In the genomic region with DNA sequence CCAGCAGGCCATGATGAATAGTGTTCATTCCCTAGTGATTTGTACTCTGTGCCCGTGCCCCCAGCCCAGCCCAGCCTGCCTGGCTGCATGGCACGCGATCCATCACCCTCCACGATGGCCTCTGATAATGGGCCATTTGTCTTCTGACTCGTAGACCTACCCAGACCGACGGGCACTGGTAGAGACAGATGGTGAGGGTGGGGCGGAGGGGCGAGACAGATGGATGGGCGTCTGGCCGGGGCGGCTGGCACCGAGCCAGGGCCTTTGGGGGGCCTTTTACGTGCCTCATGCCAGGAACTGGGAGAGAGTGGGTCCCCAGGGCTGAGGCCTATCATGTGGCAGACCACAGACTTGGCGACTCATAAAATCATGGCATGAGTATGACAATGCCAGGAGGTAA, we compare ENCODE assay signal across 20 cellular contexts. TPM values are rescaled to one million over a fixed set of nuclear protein-coding genes. Genes with fewer than 3 reads are reported as not detected.
"Had no signal": no experiment of that assay in that cellular context is flagged by ENCODE, and none has a peak within 500 bp of the region (broad histone marks: within the 10 kb centered on the region; RNA-seq: fewer than 3 reads in every experiment).

No MANE protein-coding gene starts in this region.

- H3K36me3 ChIP-seq: adrenal gland, cardiac muscle cell, left ventricle myocardium inferior, neutrophil, right atrium auricular region, upper lobe of left lung had no signal

- H3K27ac ChIP-seq: adrenal gland, cardiac muscle cell, dorsolateral prefrontal cortex, left ventricle myocardium inferior, neutrophil, right atrium auricular region, upper lobe of left lung had no signal

- DNase-seq: activated CD4-positive, alpha-beta T cell treated with anti-CD3 and anti-CD28 coated beads for 4 hours; activated CD8-positive, alpha-beta T cell treated with anti-CD3 and anti-CD28 coated beads for 36 hours; activated effector memory CD4-positive, alpha-beta T cell treated with anti-CD3 and anti-CD28 coated beads, Interleukin-2, amount 50 U/mL, for 16 hours; activated T-cell treated with anti-CD3 and anti-CD28 coated beads, Interleukin-2, amount 50 U/mL, for 4 hours; adrenal gland; dorsolateral prefrontal cortex; erythroblast; left ventricle myocardium inferior; naive thymus-derived CD8-positive, alpha-beta T cell; small intestine; stimulated activated naive CD8-positive, alpha-beta T cell treated with anti-CD3 and anti-CD28 coated beads, Interleukin-15, amount 100 ng/mL, for 72 hours; T-helper 2 cell had no signal

- ATAC-seq: activated CD8-positive, alpha-beta T cell treated with anti-CD3 and anti-CD28 coated beads for 36 hours; activated T-cell treated with anti-CD3 and anti-CD28 coated beads, Interleukin-2, amount 50 U/mL, for 4 hours; naive thymus-derived CD8-positive, alpha-beta T cell; stimulated activated naive CD8-positive, alpha-beta T cell treated with anti-CD3 and anti-CD28 coated beads, Interleukin-15, amount 100 ng/mL, for 72 hours; WTC11 had no signal

- FAIRE-seq: keratinocyte, small intestine had no signal

- H3K4me1 ChIP-seq: adrenal gland, left ventricle myocardium inferior, right atrium auricular region, upper lobe of left lung had no signal

- H3K27me3 ChIP-seq: cardiac muscle cell, right atrium auricular region, upper lobe of left lung had no signal

- H3K4me3 ChIP-seq: adrenal gland, cardiac muscle cell, dorsolateral prefrontal cortex, left ventricle myocardium inferior, right atrium auricular region, upper lobe of left lung had no signal

- H3K9me3 ChIP-seq: adrenal gland, left ventricle myocardium inferior, neutrophil, right atrium auricular region, upper lobe of left lung had no signal

RNA-seq across cellular contexts. Expression of a gene that starts 25.4 kb away (rescaled TPM):
- total RNA-seq: activated CD8-positive, alpha-beta T cell treated with anti-CD3 and anti-CD28 coated beads for 36 hours; activated T-cell treated with anti-CD3 and anti-CD28 coated beads, Interleukin-2, amount 50 U/mL, for 4 hours; left ventricle myocardium inferior; mononuclear cell; naive thymus-derived CD8-positive, alpha-beta T cell; posterior vena cava; right atrium auricular region; upper lobe of left lung had no signal
- polyA plus RNA-seq: adrenal gland; cardiac muscle cell; keratinocyte; naive thymus-derived CD8-positive, alpha-beta T cell had no signal

RNA-seq across cellular contexts. Expression of a gene that starts 35.2 kb away (rescaled TPM):
- total RNA-seq: activated CD8-positive, alpha-beta T cell treated with anti-CD3 and anti-CD28 coated beads for 36 hours; activated T-cell treated with anti-CD3 and anti-CD28 coated beads, Interleukin-2, amount 50 U/mL, for 4 hours; adrenal gland; left ventricle myocardium inferior; mononuclear cell; naive thymus-derived CD8-positive, alpha-beta T cell; posterior vena cava; right atrium auricular region; upper lobe of left lung; WTC11 had no signal
- polyA plus RNA-seq: adrenal gland; cardiac muscle cell; keratinocyte; naive thymus-derived CD8-positive, alpha-beta T cell; small intestine had no signal
